ENCODE assay signal across 20 cellular contexts in genomic region chr1:77706321-77706720, GRCh38.
"Had no signal": no experiment of that assay in that cellular context is flagged by ENCODE, and none has a peak within 500 bp of the region (broad histone marks: within the 10 kb centered on the region; RNA-seq: fewer than 3 reads in every experiment).

No MANE protein-coding gene starts in this region.

- H3K9me3 Mint-ChIP-seq: activated CD4-positive, alpha-beta memory T cell treated with anti-CD3 and anti-CD28 coated beads, Interleukin-2, amount 10 ng/mL, durations not matched to agents 7 days and 5 days; endodermal cell; naive B cell; neural progenitor cell; stimulated activated naive CD8-positive, alpha-beta T cell treated with anti-CD3 and anti-CD28 coated beads, Interleukin-15, amount 100 ng/mL, for 72 hours; T-helper 2 cell treated with Interferon-gamma antibody and Interleukin-4, amounts not matched to agents 5 μg/mL and 100 μg/mL, for 36 hours had no signal

- H3K4me1 Mint-ChIP-seq: activated CD8-positive, alpha-beta memory T cell treated with anti-CD3 and anti-CD28 coated beads, Interleukin-2, amount 10 ng/mL, durations not matched to agents 7 days and 5 days; endodermal cell; naive B cell; neural progenitor cell; stimulated activated naive CD8-positive, alpha-beta T cell treated with anti-CD3 and anti-CD28 coated beads, Interleukin-15, amount 100 ng/mL, for 72 hours had no signal

- H3K9me3 ChIP-seq: gastroesophageal sphincter, heart left ventricle, left lung, psoas muscle, suprapubic skin, vagina had no signal

- H3K27me3 Mint-ChIP-seq: activated CD4-positive, alpha-beta memory T cell treated with anti-CD3 and anti-CD28 coated beads, Interleukin-2, amount 10 ng/mL, durations not matched to agents 7 days and 5 days; activated CD8-positive, alpha-beta memory T cell treated with anti-CD3 and anti-CD28 coated beads, Interleukin-2, amount 10 ng/mL, durations not matched to agents 7 days and 5 days; activated naive CD8-positive, alpha-beta T cell; naive B cell; stimulated activated naive CD8-positive, alpha-beta T cell treated with anti-CD3 and anti-CD28 coated beads, Interleukin-15, amount 100 ng/mL, for 72 hours had no signal

- H3K4me3 ChIP-seq: gastroesophageal sphincter, heart left ventricle, left lung, neural progenitor cell, psoas muscle, skin epidermis, suprapubic skin, vagina had no signal

- ATAC-seq: activated CD8-positive, alpha-beta memory T cell treated with anti-CD3 and anti-CD28 coated beads, Interleukin-2, amount 10 ng/mL, durations not matched to agents 7 days and 5 days; gastroesophageal sphincter; heart left ventricle; left lung; psoas muscle; right cardiac atrium; stimulated activated naive CD8-positive, alpha-beta T cell treated with anti-CD3 and anti-CD28 coated beads, Interleukin-15, amount 100 ng/mL, for 72 hours had no signal

- DNase-seq: activated CD4-positive, alpha-beta memory T cell treated with anti-CD3 and anti-CD28 coated beads, Interleukin-2, amount 10 ng/mL, durations not matched to agents 7 days and 5 days; activated CD4-positive, alpha-beta T cell treated with anti-CD3 and anti-CD28 coated beads for 48 hours; activated CD4-positive, CD25-positive, alpha-beta regulatory T cell; activated CD8-positive, alpha-beta memory T cell treated with anti-CD3 and anti-CD28 coated beads, Interleukin-2, amount 10 ng/mL, durations not matched to agents 7 days and 5 days; caudate nucleus; endodermal cell; heart left ventricle; left lung; naive B cell; psoas muscle; right cardiac atrium; stimulated activated naive CD8-positive, alpha-beta T cell treated with anti-CD3 and anti-CD28 coated beads, Interleukin-15, amount 100 ng/mL, for 72 hours; trophoblast cell had no signal

- H3K27ac Mint-ChIP-seq: activated CD4-positive, alpha-beta memory T cell treated with anti-CD3 and anti-CD28 coated beads, Interleukin-2, amount 10 ng/mL, durations not matched to agents 7 days and 5 days; activated CD8-positive, alpha-beta memory T cell treated with anti-CD3 and anti-CD28 coated beads, Interleukin-2, amount 10 ng/mL, durations not matched to agents 7 days and 5 days; activated naive CD8-positive, alpha-beta T cell; endodermal cell; naive B cell; neural progenitor cell; T-helper 2 cell treated with Interferon-gamma antibody and Interleukin-4, amounts not matched to agents 5 μg/mL and 100 μg/mL, for 36 hours had no signal

- H3K4me3 Mint-ChIP-seq: activated CD4-positive, alpha-beta memory T cell treated with anti-CD3 and anti-CD28 coated beads, Interleukin-2, amount 10 ng/mL, durations not matched to agents 7 days and 5 days; activated CD8-positive, alpha-beta memory T cell treated with anti-CD3 and anti-CD28 coated beads, Interleukin-2, amount 10 ng/mL, durations not matched to agents 7 days and 5 days; activated naive CD8-positive, alpha-beta T cell; endodermal cell; naive B cell; neural progenitor cell; stimulated activated naive CD8-positive, alpha-beta T cell treated with anti-CD3 and anti-CD28 coated beads, Interleukin-15, amount 100 ng/mL, for 72 hours; T-helper 2 cell treated with Interferon-gamma antibody and Interleukin-4, amounts not matched to agents 5 μg/mL and 100 μg/mL, for 36 hours had no signal
